1 cellular context compared by ENCODE assay signal in the genomic region with DNA sequence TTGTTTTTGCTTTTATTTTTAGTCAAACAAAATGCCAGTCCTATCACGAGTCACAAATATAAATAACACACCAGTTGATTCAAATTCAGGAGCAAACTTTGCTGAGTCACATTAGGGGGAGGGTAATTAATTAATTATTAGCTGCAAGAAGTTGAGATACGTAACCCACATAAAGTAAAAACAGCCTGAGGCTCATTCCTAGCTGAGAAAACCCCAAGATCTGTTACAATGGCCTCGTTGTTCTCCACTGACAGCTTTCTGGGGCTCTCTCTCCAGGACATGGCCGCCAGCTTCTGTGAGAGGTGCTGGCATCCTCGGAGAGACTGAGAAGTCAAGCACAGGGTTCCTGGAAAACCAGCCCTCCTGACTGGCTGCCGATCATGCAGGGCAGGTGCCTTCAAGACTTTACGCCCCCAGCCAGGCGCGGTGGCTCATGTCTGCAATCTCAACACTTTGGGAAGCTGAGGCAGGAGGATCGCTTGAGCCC.
TF ChIP-seq lines count a peak whose summit lies in the region.

No MANE protein-coding gene starts in this region.

TF ChIP-seq in A549, 52 proteins besides CTCF, POLR2A, EP300 and RAD21 (continued from another document):
- TF ChIP-seq, protein P1, sequence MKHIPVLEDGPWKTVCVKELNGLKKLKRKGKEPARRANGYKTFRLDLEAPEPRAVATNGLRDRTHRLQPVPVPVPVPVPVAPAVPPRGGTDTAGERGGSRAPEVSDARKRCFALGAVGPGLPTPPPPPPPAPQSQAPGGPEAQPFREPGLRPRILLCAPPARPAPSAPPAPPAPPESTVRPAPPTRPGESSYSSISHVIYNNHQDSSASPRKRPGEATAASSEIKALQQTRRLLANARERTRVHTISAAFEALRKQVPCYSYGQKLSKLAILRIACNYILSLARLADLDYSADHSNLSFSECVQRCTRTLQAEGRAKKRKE (CRISPR knock-in tag; IDR thresholded peaks at IDR 0.05; ENCODE audit: low read depth), result no peak
- TF ChIP-seq ZSCAN20 (CRISPR knock-in tag; IDR thresholded peaks at IDR 0.05), result no peak
- no peak for TF ChIP-seq TFCP2L1 (CRISPR knock-in tag; IDR thresholded peaks at IDR 0.05)
- TF ChIP-seq NPAS2 (CRISPR knock-in tag; IDR thresholded peaks at IDR 0.05; ENCODE audit: borderline replicate concordance), result no peak
- 0 out of 2 replicates have a peak, but pooled peaks have one; percentile 63 for TF ChIP-seq EHF (CRISPR knock-in tag; IDR thresholded peaks at IDR 0.05)
- no peak for TF ChIP-seq MYC (IDR thresholded peaks at IDR 0.05; ENCODE audit: borderline replicate concordance, low read length)
- TF ChIP-seq JUNB (IDR thresholded peaks at IDR 0.05), result no peak
- peak; percentile 61; the same call in 1 of the 2 replicates for TF ChIP-seq HEYL (CRISPR knock-in tag; IDR thresholded peaks at IDR 0.05)
- no peak for TF ChIP-seq SREBF2 (IDR thresholded peaks at IDR 0.05)
- no peak for TF ChIP-seq KDM1A (IDR thresholded peaks at IDR 0.05; ENCODE audit: low read depth)
- no peak for TF ChIP-seq HDAC2 (IDR thresholded peaks at IDR 0.05)
- TF ChIP-seq BHLHE40 (IDR thresholded peaks at IDR 0.05; ENCODE audit: low read depth, low read length), result no peak
- TF ChIP-seq RFX5 (IDR thresholded peaks at IDR 0.05), result no peak
- TF ChIP-seq SMC3 (IDR thresholded peaks at IDR 0.05), result no peak; the same call in 2 of the 3 replicates
- peak in 1 of 2 experiments; percentile 65; a peak in 1 of 5 replicates for TF ChIP-seq JUN (IDR thresholded peaks at IDR 0.05)
- TF ChIP-seq, protein P2, sequence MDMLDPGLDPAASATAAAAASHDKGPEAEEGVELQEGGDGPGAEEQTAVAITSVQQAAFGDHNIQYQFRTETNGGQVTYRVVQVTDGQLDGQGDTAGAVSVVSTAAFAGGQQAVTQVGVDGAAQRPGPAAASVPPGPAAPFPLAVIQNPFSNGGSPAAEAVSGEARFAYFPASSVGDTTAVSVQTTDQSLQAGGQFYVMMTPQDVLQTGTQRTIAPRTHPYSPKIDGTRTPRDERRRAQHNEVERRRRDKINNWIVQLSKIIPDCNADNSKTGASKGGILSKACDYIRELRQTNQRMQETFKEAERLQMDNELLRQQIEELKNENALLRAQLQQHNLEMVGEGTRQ (IDR thresholded peaks at IDR 0.05), result no peak
- TF ChIP-seq CEBPB (IDR thresholded peaks at IDR 0.05), result peak in 1 of 2 experiments; percentile 28; a peak in 1 of 4 replicates
- TF ChIP-seq HOXB5 (CRISPR knock-in tag; IDR thresholded peaks at IDR 0.05), result no peak
- no peak for TF ChIP-seq POLR2AphosphoS2 (conservative IDR thresholded peaks at IDR 0.05; ENCODE audit: low read length)
- TF ChIP-seq, protein P3, sequence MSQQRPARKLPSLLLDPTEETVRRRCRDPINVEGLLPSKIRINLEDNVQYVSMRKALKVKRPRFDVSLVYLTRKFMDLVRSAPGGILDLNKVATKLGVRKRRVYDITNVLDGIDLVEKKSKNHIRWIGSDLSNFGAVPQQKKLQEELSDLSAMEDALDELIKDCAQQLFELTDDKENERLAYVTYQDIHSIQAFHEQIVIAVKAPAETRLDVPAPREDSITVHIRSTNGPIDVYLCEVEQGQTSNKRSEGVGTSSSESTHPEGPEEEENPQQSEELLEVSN (IDR thresholded peaks at IDR 0.05; ENCODE audit: borderline replicate concordance, low read depth), result no peak
- 0 out of 2 replicates have a peak, but pooled peaks have one; percentile 23 for TF ChIP-seq FOXS1 (CRISPR knock-in tag; IDR thresholded peaks at IDR 0.05)
- no peak for TF ChIP-seq TP53 (CRISPR knock-in tag; IDR thresholded peaks at IDR 0.05)
- TF ChIP-seq CHD2 (IDR thresholded peaks at IDR 0.05; ENCODE audit: low read length, partially characterized antibody), result no peak
- no peak for TF ChIP-seq GATA3 (IDR thresholded peaks at IDR 0.05; ENCODE audit: borderline replicate concordance)
- TF ChIP-seq NR3C1 (IDR thresholded peaks at IDR 0.05), result no peak
- no peak for TF ChIP-seq RCOR1 (IDR thresholded peaks at IDR 0.05; ENCODE audit: low read depth, low read length)
- TF ChIP-seq RARB (CRISPR knock-in tag; IDR thresholded peaks at IDR 0.05), result no peak
- TF ChIP-seq ZFP36 (IDR thresholded peaks at IDR 0.05; ENCODE audit: borderline replicate concordance, partially characterized antibody), result no peak
- TF ChIP-seq, protein P4, sequence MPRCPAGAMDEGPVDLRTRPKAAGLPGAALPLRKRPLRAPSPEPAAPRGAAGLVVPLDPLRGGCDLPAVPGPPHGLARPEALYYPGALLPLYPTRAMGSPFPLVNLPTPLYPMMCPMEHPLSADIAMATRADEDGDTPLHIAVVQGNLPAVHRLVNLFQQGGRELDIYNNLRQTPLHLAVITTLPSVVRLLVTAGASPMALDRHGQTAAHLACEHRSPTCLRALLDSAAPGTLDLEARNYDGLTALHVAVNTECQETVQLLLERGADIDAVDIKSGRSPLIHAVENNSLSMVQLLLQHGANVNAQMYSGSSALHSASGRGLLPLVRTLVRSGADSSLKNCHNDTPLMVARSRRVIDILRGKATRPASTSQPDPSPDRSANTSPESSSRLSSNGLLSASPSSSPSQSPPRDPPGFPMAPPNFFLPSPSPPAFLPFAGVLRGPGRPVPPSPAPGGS (IDR thresholded peaks at IDR 0.05), result no peak
- peak; percentile 97 for TF ChIP-seq MAFK (IDR thresholded peaks at IDR 0.05; ENCODE audit: partially characterized antibody)
- TF ChIP-seq, protein P5, sequence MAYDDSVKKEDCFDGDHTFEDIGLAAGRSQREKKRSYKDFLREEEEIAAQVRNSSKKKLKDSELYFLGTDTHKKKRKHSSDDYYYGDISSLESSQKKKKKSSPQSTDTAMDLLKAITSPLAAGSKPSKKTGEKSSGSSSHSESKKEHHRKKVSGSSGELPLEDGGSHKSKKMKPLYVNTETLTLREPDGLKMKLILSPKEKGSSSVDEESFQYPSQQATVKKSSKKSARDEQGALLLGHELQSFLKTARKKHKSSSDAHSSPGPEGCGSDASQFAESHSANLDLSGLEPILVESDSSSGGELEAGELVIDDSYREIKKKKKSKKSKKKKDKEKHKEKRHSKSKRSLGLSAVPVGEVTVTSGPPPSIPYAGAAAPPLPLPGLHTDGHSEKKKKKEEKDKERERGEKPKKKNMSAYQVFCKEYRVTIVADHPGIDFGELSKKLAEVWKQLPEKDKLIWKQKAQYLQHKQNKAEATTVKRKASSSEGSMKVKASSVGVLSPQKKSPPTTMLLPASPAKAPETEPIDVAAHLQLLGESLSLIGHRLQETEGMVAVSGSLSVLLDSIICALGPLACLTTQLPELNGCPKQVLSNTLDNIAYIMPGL (CRISPR knock-in tag; IDR thresholded peaks at IDR 0.05; ENCODE audit: borderline replicate concordance), result no peak
- no peak for TF ChIP-seq CHD4 (IDR thresholded peaks at IDR 0.05; ENCODE audit: borderline replicate concordance)
- TF ChIP-seq MAZ (IDR thresholded peaks at IDR 0.05; ENCODE audit: borderline replicate concordance, low read depth, low read length), result no peak
- no peak for TF ChIP-seq EHMT2 (IDR thresholded peaks at IDR 0.05; ENCODE audit: low read depth)
- no peak for TF ChIP-seq ESRRA (IDR thresholded peaks at IDR 0.05; ENCODE audit: borderline replicate concordance, low read length)
- TF ChIP-seq, protein P6, sequence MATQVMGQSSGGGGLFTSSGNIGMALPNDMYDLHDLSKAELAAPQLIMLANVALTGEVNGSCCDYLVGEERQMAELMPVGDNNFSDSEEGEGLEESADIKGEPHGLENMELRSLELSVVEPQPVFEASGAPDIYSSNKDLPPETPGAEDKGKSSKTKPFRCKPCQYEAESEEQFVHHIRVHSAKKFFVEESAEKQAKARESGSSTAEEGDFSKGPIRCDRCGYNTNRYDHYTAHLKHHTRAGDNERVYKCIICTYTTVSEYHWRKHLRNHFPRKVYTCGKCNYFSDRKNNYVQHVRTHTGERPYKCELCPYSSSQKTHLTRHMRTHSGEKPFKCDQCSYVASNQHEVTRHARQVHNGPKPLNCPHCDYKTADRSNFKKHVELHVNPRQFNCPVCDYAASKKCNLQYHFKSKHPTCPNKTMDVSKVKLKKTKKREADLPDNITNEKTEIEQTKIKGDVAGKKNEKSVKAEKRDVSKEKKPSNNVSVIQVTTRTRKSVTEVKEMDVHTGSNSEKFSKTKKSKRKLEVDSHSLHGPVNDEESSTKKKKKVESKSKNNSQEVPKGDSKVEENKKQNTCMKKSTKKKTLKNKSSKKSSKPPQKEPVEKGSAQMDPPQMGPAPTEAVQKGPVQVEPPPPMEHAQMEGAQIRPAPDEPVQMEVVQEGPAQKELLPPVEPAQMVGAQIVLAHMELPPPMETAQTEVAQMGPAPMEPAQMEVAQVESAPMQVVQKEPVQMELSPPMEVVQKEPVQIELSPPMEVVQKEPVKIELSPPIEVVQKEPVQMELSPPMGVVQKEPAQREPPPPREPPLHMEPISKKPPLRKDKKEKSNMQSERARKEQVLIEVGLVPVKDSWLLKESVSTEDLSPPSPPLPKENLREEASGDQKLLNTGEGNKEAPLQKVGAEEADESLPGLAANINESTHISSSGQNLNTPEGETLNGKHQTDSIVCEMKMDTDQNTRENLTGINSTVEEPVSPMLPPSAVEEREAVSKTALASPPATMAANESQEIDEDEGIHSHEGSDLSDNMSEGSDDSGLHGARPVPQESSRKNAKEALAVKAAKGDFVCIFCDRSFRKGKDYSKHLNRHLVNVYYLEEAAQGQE (IDR thresholded peaks at IDR 0.05), result no peak
- TF ChIP-seq HOXA7 (CRISPR knock-in tag; IDR thresholded peaks at IDR 0.05), result no peak
- no peak for TF ChIP-seq FOSL2 (IDR thresholded peaks at IDR 0.05)
- peak; percentile 86 for TF ChIP-seq FOSL2 (CRISPR knock-in tag; IDR thresholded peaks at IDR 0.05)
- no peak for TF ChIP-seq KDM5A (IDR thresholded peaks at IDR 0.05)
